ENCODE assay signal across 1 cellular context in genomic region chr13:42865703-42866102, GRCh38.
TF ChIP-seq lines count a peak whose summit lies in the region.

No MANE protein-coding gene starts in this region.

TF ChIP-seq in GM23338, 12 proteins besides CTCF, POLR2A, EP300 and RAD21 (continued from another document):
- TF ChIP-seq ZNF462 (CRISPR knock-in tag; IDR thresholded peaks at IDR 0.05) (no peak), NANOG (IDR thresholded peaks at IDR 0.05; ENCODE audit: borderline replicate concordance) (no peak), EZH2phosphoT487 (IDR thresholded peaks at IDR 0.05; ENCODE audit: unreplicated experiment) (no peak), STAT1 (IDR thresholded peaks at IDR 0.05; ENCODE audit: unreplicated experiment) (no peak), REST (IDR thresholded peaks at IDR 0.05; ENCODE audit: unreplicated experiment) (no peak), CREB1 (CRISPR knock-in tag; IDR thresholded peaks at IDR 0.05; ENCODE audit: low read depth) (no peak)
TF ChIP-seq in GM23338: peak in this region for 0.
